Comparison of ENCODE assay signal across 11 cellular contexts in genomic region chr19:11154683-11155047, GRCh38. TPM values are rescaled to one million over a fixed set of nuclear protein-coding genes. Genes with fewer than 3 reads are reported as not detected.
DNase-seq lines count a peak whose midpoint lies in the region; ATAC-seq, FAIRE-seq and TF ChIP-seq lines count a peak whose summit lies in the region.
"Had no signal": no experiment of that assay in that cellular context is flagged by ENCODE, and none has a peak within 500 bp of the region (broad histone marks: within the 10 kb centered on the region; RNA-seq: fewer than 3 reads in every experiment).

No MANE protein-coding gene starts in this region.

- CTCF ChIA-PET in OCI-LY7 (lab: Charles Lee; ENCODE audit: unreplicated experiment) = no interaction called here

- H3K4me3 ChIP-seq in GM12875 (ENCODE audit: low read depth, low read length) = peak overlapping the region; percentile 80
- peak overlapping the region; percentile 96 for H3K4me3 ChIP-seq in OCI-LY7 (ENCODE audit: low read depth, low read length, poor library complexity, severe bottlenecking)
- peak overlapping the region; percentile 92 for H3K4me3 ChIP-seq in endodermal cell (ENCODE audit: low read length)
- H3K4me3 ChIP-seq in trophoblast cell (ENCODE audit: low read depth, low read length) = no peak overlapping the region
- no peak overlapping the region for H3K4me3 ChIP-seq in thyroid gland (replicated peaks in 1 of 3)

- H3K27me3 ChIP-seq in endodermal cell (ENCODE audit: control insufficient read depth, insufficient read depth, low read length, poor library complexity, severe bottlenecking) (no peaks in the 10 kb centered on the region), trophoblast cell (ENCODE audit: insufficient read depth, low read length) (no peaks in the 10 kb centered on the region), thyroid gland (no peaks in the 10 kb centered on the region)

- no peak overlapping the region for H2BK12ac ChIP-seq in trophoblast cell (ENCODE audit: low read length)

- intact Hi-C loops in OCI-LY7 (cut with micrococcal nuclease; ENCODE audit: unreplicated experiment) = loop anchor here (2.0 kb wide), 1 partner anchor 42 kb away; the partner anchor contains the start of gene KANK2
- intact Hi-C loops in thyroid gland (cut with DNase I) = no loop called here

- H2BK120ac ChIP-seq in trophoblast cell (ENCODE audit: insufficient read depth, low read length, poor library complexity) = no peak overlapping the region

- no peaks in the 10 kb centered on the region for H4K20me1 ChIP-seq in OCI-LY7 (ENCODE audit: insufficient read depth, low read length)

- no peak for TF ChIP-seq POLR2A in thyroid gland (IDR thresholded peaks at IDR 0.05)

- H3K27ac ChIP-seq in OCI-LY7 (ENCODE audit: low read depth, low read length, poor library complexity, severe bottlenecking) (peak overlapping the region; percentile 59), endodermal cell (ENCODE audit: low read depth, low read length) (no peak overlapping the region), trophoblast cell (ENCODE audit: low read depth, low read length) (no peak overlapping the region), thyroid gland (no peak overlapping the region)
- H3K27ac ChIP-seq: thoracic aorta had no signal

- DNase-seq in OCI-LY7 (ENCODE audit: low spot score) (no peak), endodermal cell (no peak), trophoblast cell (no peak), D721Med (ENCODE audit: insufficient read length, low spot score) (no peak), thyroid gland (no peak)
- DNase-seq: activated CD4-positive, alpha-beta T cell treated with anti-CD3 and anti-CD28 coated beads, Interleukin-2, amount 50 U/mL, for 48 hours; NCI-H446 treated with DMSO at 0.1 percent for 48 hours had no signal

- H3K79me2 ChIP-seq in OCI-LY7 (ENCODE audit: insufficient read depth, low read depth, low read length) = peaks cover 52% of the 10 kb centered on the region
- peaks cover 5% of the 10 kb centered on the region for H3K79me2 ChIP-seq in trophoblast cell (ENCODE audit: control insufficient read depth, insufficient read depth, low read length, poor library complexity)

- H3K14ac ChIP-seq in trophoblast cell (ENCODE audit: low read length) = no peak overlapping the region

- H3K4me1 ChIP-seq in OCI-LY7 (ENCODE audit: insufficient read depth, low read length, poor library complexity, severe bottlenecking) (peaks cover 22% of the 10 kb centered on the region), endodermal cell (ENCODE audit: control insufficient read depth, insufficient read depth, low read length) (no peaks in the 10 kb centered on the region), trophoblast cell (ENCODE audit: control insufficient read depth in 1 of 2, insufficient read depth in 2 of 2, low read length in 2 of 2) (peaks cover 2 to 4% of the 10 kb centered on the region in 2 experiments), thyroid gland (peaks cover 27 to 29% of the 10 kb centered on the region in 2 donors)

- ATAC-seq in GM19328 (IDR thresholded peaks at IDR 0.05; ENCODE audit: unreplicated experiment) (no peak), HG03521 (IDR thresholded peaks at IDR 0.05; ENCODE audit: unreplicated experiment) (no peak)

- peak overlapping the region; percentile 4 for H3K4ac ChIP-seq in trophoblast cell (ENCODE audit: low read depth, low read length)

- no peak overlapping the region for H4K91ac ChIP-seq in trophoblast cell (ENCODE audit: low read depth, low read length)

- peak overlapping the region; percentile 73 for H3K4me3 Mint-ChIP-seq in endodermal cell

- H3K4me2 ChIP-seq in OCI-LY7 (ENCODE audit: low read length) = peak overlapping the region; percentile 98
- H3K4me2 ChIP-seq in trophoblast cell (ENCODE audit: low read length) = peak overlapping the region; percentile 63

- H3K9me3 Mint-ChIP-seq in endodermal cell = no peaks in the 10 kb centered on the region

- H2BK5ac ChIP-seq in trophoblast cell (ENCODE audit: low read depth, low read length, poor library complexity) = no peak overlapping the region

- H3K18ac ChIP-seq in trophoblast cell (ENCODE audit: low read length) = no peak overlapping the region

- peaks cover 7% of the 10 kb centered on the region for H3K36me3 Mint-ChIP-seq in endodermal cell (ENCODE audit: low read depth)

- no TSS peak for BruUV-seq in OCI-LY7 (replicated peaks; lab: Mats Ljungman, UMichigan)

- no peaks in the 10 kb centered on the region for H3K9me3 ChIP-seq in OCI-LY7 (ENCODE audit: low read length)
- H3K9me3 ChIP-seq in endodermal cell (ENCODE audit: control insufficient read depth, low read length) = no peaks in the 10 kb centered on the region
- H3K9me3 ChIP-seq in trophoblast cell (ENCODE audit: insufficient read depth, low read depth, low read length) = no peaks in the 10 kb centered on the region
- H3K9me3 ChIP-seq in thyroid gland = no peaks in the 10 kb centered on the region
- H3K9me3 ChIP-seq: thoracic aorta had no signal

- H3K9me2 ChIP-seq in OCI-LY7 (ENCODE audit: insufficient read depth, low read length) = no peaks in the 10 kb centered on the region

- H4K8ac ChIP-seq in trophoblast cell (ENCODE audit: low read depth, low read length) = no peak overlapping the region

- H3K9ac ChIP-seq in endodermal cell (ENCODE audit: extremely low read depth, low read length, poor library complexity, severe bottlenecking) (peak overlapping the region; percentile 75), trophoblast cell (ENCODE audit: low read length) (no peak overlapping the region)

- peaks cover 11% of the 10 kb centered on the region for H3K4me1 Mint-ChIP-seq in endodermal cell

- H4K12ac ChIP-seq in trophoblast cell (ENCODE audit: low read depth, low read length) = no peak overlapping the region

- H2AFZ ChIP-seq in OCI-LY7 (ENCODE audit: low read length) (no peak overlapping the region), trophoblast cell (ENCODE audit: insufficient read depth, low read length, poor library complexity) (no peak overlapping the region)

- H3K36me3 ChIP-seq in OCI-LY7 (ENCODE audit: insufficient read depth, low read length) = peaks cover 48% of the 10 kb centered on the region
- peaks cover 7% of the 10 kb centered on the region for H3K36me3 ChIP-seq in endodermal cell (ENCODE audit: control insufficient read depth, insufficient read depth, low read length)
- H3K36me3 ChIP-seq in trophoblast cell (ENCODE audit: control insufficient read depth in 1 of 2, insufficient read depth in 2 of 2, low read length in 2 of 2) = peaks cover 5% of the 10 kb centered on the region in 2 experiments
- H3K36me3 ChIP-seq in thyroid gland = no peaks in the 10 kb centered on the region
- H3K36me3 ChIP-seq: thoracic aorta had no signal

- POLR2A ChIA-PET in OCI-LY7 (lab: Charles Lee) = interaction anchor here (0.6 kb wide), 1 partner anchor 28 kb away, joined by 7 read pairs; no protein-coding TSS in a partner anchor

- H2AK5ac ChIP-seq in trophoblast cell (ENCODE audit: low read length) = no peak overlapping the region

- no peaks in the 10 kb centered on the region for H3K27me3 Mint-ChIP-seq in endodermal cell (ENCODE audit: insufficient read depth)

- H3K23ac ChIP-seq in trophoblast cell (ENCODE audit: low read length) = no peak overlapping the region

- H3K27ac Mint-ChIP-seq in endodermal cell = no peak overlapping the region

- TF ChIP-seq CTCF in GM12875 (IDR thresholded peaks at IDR 0.05; ENCODE audit: borderline replicate concordance, insufficient read depth, low read depth, low read length) (no peak), OCI-LY7 (conservative IDR thresholded peaks at IDR 0.05; ENCODE audit: low read length) (no peak), endodermal cell (conservative IDR thresholded peaks at IDR 0.05) (no peak), D721Med (IDR thresholded peaks at IDR 0.05; ENCODE audit: insufficient read depth, missing control alignments) (no peak), thyroid gland (IDR thresholded peaks at IDR 0.05) (no peak)

- WGBS in endodermal cell (ENCODE audit: insufficient coverage in 1 of 2, insufficient read length in 1 of 2), 2 experiments = 57 to 66% methylated on average over 6 of the region's 6 CpGs
- no CpG with 5 or more reads among the region's 6 CpGs for WGBS in trophoblast cell (ENCODE audit: extremely low coverage, insufficient coverage, insufficient read length)
- 33 to 38% methylated on average over 3 to 6 of the region's 6 CpGs for WGBS in thyroid gland, 2 donors

- peaks cover 4% of the 10 kb centered on the region for H3K79me1 ChIP-seq in trophoblast cell (ENCODE audit: low read length)

- no peak for FAIRE-seq in D721Med (lab: Jason Lieb, UNC)

RNA-seq across cellular contexts. Expression of gene SPC24, which starts 0.9 kb away (rescaled TPM):
- 184 and 220 TPM in 2 replicates for total RNA-seq in OCI-LY7 (2014; rRNA removed; shearing (Covaris generic))
- 132 and 133 TPM in 2 replicates for total RNA-seq in OCI-LY7 (2022)
- total RNA-seq in endodermal cell = 10 to 100 TPM; 35.4 to 50.0 TPM
- 29.9 TPM for polyA plus RNA-seq in endodermal cell (2013, experiment 1 of 2)
- polyA plus RNA-seq in endodermal cell (2013, experiment 2 of 2) = 34.5 TPM
- 9.0 and 11.0 TPM in 2 replicates for polyA plus RNA-seq in trophoblast cell (2013)
- 1 to 10 TPM in 1 of 4 donors, under 1 TPM in 2, not detected in 1; 0.24 to 1.1 (median 0.78) TPM for total RNA-seq in thyroid gland

RNA-seq across cellular contexts. Expression of gene KANK2, which starts 42.7 kb away (rescaled TPM):
- 135 and 186 TPM in 2 replicates for total RNA-seq in OCI-LY7 (2014; rRNA removed; shearing (Covaris generic))
- total RNA-seq in OCI-LY7 (2022) (174 TPM in 2 replicates), endodermal cell (10 to 100 TPM; 74.2 to 87.7 TPM), thyroid gland (100 to 1,000 TPM; 177 to 241 (median 222) TPM)
- polyA plus RNA-seq in endodermal cell (2013, experiment 1 of 2) = 27.0 TPM
- polyA plus RNA-seq in endodermal cell (2013, experiment 2 of 2) = 29.6 TPM
- 35.1 and 36.6 TPM in 2 replicates for polyA plus RNA-seq in trophoblast cell (2013)

Comparison
In these comparisons a context has a peak if more than half of its experiments do, and no peak if none do; other contexts are left out.
1. H3K4me3 ChIP-seq: peak in GM12875 (single experiment), OCI-LY7 (single experiment) and endodermal cell (single experiment); none in trophoblast cell (single experiment) and thyroid gland (0 of 3).
2. RNA of gene SPC24, which starts 0.9 kb away (total RNA-seq): 132 to 220 TPM in OCI-LY7 and 35.4 to 50.0 TPM in endodermal cell; 0.24 to 1.1 TPM in thyroid gland; every median in the first group is over 10 times any median in the second.